ENCODE assay signal across 28 cellular contexts in genomic region chr11:132564120-132564519, GRCh38.
DNase-seq lines count a peak whose midpoint lies in the region; ATAC-seq, FAIRE-seq and TF ChIP-seq lines count a peak whose summit lies in the region.
"Had no signal": no experiment of that assay in that cellular context is flagged by ENCODE, and none has a peak within 500 bp of the region (broad histone marks: within the 10 kb centered on the region; RNA-seq: fewer than 3 reads in every experiment).

No MANE protein-coding gene starts in this region.

- ATAC-seq in left lung (peak; percentile 21), lung (ENCODE audit: insufficient read depth, low FRiP score) (peak; percentile 30), pancreas (no peak), HG02885 (IDR thresholded peaks at IDR 0.05; ENCODE audit: poor library complexity, unreplicated experiment) (no peak), HG03460 (IDR thresholded peaks at IDR 0.05; ENCODE audit: unreplicated experiment) (no peak)
- no peak for ATAC-seq in activated T-helper 17 cell treated with anti-CD3 and anti-CD28 coated beads, Interleukin-2, amount 50 U/mL, for 72 hours (replicated peaks)
- ATAC-seq: GM12878 had no signal

- H3K9me3 ChIP-seq in left lung (peaks cover 0 to 6% of the 10 kb centered on the region in 2 donors), lung (ENCODE audit: control insufficient read depth in 2 of 2, insufficient read depth in 1 of 2, low read length in 1 of 2) (peaks cover 0 to 3% of the 10 kb centered on the region in 2 donors), thyroid gland (no peaks in the 10 kb centered on the region), pancreas (no peaks in the 10 kb centered on the region)
- H3K9me3 ChIP-seq: BE2C had no signal

- no peak overlapping the region for H3K27ac ChIP-seq in left lung
- H3K27ac ChIP-seq in lung (ENCODE audit: low read depth in 1 of 2, low read length in 1 of 2), result no peak overlapping the region
- H3K27ac ChIP-seq in thyroid gland, result peak overlapping the region; percentile 95
- H3K27ac ChIP-seq in pancreas, result no peak overlapping the region
- H3K27ac ChIP-seq: BLaER1 had no signal

- no peaks in the 10 kb centered on the region for H3K36me3 Mint-ChIP-seq in activated T-helper 17 cell treated with anti-CD3 and anti-CD28 coated beads, Interleukin-2, amount 50 U/mL, for 72 hours (ENCODE audit: low read depth)
- H3K36me3 Mint-ChIP-seq: CD14-positive monocyte; CD4-positive, alpha-beta memory T cell; CD4-positive, CD25-positive, alpha-beta regulatory T cell had no signal

- H3K4me1 ChIP-seq in left lung (no peaks in the 10 kb centered on the region), lung (ENCODE audit: control insufficient read depth in 2 of 2, insufficient read depth in 2 of 2, low read length in 2 of 2) (no peaks in the 10 kb centered on the region), thyroid gland (peaks cover 36 to 47% of the 10 kb centered on the region in 2 donors), pancreas (no peaks in the 10 kb centered on the region)
- H3K4me1 ChIP-seq: BE2C had no signal

- H3K27me3 ChIP-seq in left lung (no peaks in the 10 kb centered on the region), lung (ENCODE audit: control insufficient read depth, insufficient read depth) (no peaks in the 10 kb centered on the region), thyroid gland (no peaks in the 10 kb centered on the region), pancreas (no peaks in the 10 kb centered on the region)
- H3K27me3 ChIP-seq: BE2C, BLaER1 had no signal

- no peak for FAIRE-seq in pancreas (lab: Jason Lieb, UNC)
- FAIRE-seq: A204.1, GM12878, GM12892, GM18507 had no signal

- H3K27me3 Mint-ChIP-seq in activated T-helper 17 cell treated with anti-CD3 and anti-CD28 coated beads, Interleukin-2, amount 50 U/mL, for 72 hours, result peaks cover 14% of the 10 kb centered on the region
- H3K27me3 Mint-ChIP-seq: CD4-positive, alpha-beta memory T cell; CD8-positive, alpha-beta memory T cell had no signal

- H3K36me3 ChIP-seq in left lung (no peaks in the 10 kb centered on the region), lung (ENCODE audit: control insufficient read depth in 2 of 2, insufficient read depth in 2 of 2, low read length in 2 of 2) (no peaks in the 10 kb centered on the region), thyroid gland (no peaks in the 10 kb centered on the region), pancreas (no peaks in the 10 kb centered on the region)
- H3K36me3 ChIP-seq: BE2C, BLaER1 had no signal

- WGBS in lung, 2 donors, result 85 to 92% methylated on average over 4 of the region's 4 CpGs
- 78 to 91% methylated on average over 4 of the region's 4 CpGs for WGBS in thyroid gland, 2 donors
- WGBS in pancreas, 2 donors, result 81 to 90% methylated on average over 4 of the region's 4 CpGs

- intact Hi-C loops in left lung (cut with DNase I), result no loop called here
- intact Hi-C loops in thyroid gland (cut with DNase I), result no loop called here
- intact Hi-C loops in pancreas (cut with DNase I), result no loop called here

- TF ChIP-seq CTCF in left lung (IDR thresholded peaks at IDR 0.05) (no peak), lung (IDR thresholded peaks at IDR 0.05; ENCODE audit: control extremely low read depth, extremely low read depth) (no peak), thyroid gland (IDR thresholded peaks at IDR 0.05) (no peak), pancreas (IDR thresholded peaks at IDR 0.05) (no peak)

- H3K4me3 ChIP-seq in left lung (no peak overlapping the region), lung (no peak overlapping the region), thyroid gland (replicated peaks in 1 of 3) (no peak overlapping the region), pancreas (no peak overlapping the region)
- H3K4me3 ChIP-seq: BLaER1, GM12878 had no signal

- DNase-seq in left lung (no peak), lung (ENCODE audit: low spot score) (peak; percentile 27), thyroid gland (no peak), pancreas (no peak)
- DNase-seq: 8988T; ACHN; BE2C; C1 segment of cervical spinal cord; CD4-positive, alpha-beta memory T cell; CD4-positive, CD25-positive, alpha-beta regulatory T cell; CD8-positive, alpha-beta memory T cell; COR-L47; DMS 273 treated with DMSO at 0.1 percent for 48 hours; DMS153; DMS53; DMS79; DND-41; EL; GDM1 had no signal

- no peaks in the 10 kb centered on the region for H3K4me1 Mint-ChIP-seq in activated T-helper 17 cell treated with anti-CD3 and anti-CD28 coated beads, Interleukin-2, amount 50 U/mL, for 72 hours
- H3K4me1 Mint-ChIP-seq: CD14-positive monocyte; CD4-positive, CD25-positive, alpha-beta regulatory T cell; CD8-positive, alpha-beta memory T cell had no signal

- no peak overlapping the region for H3K27ac Mint-ChIP-seq in activated T-helper 17 cell treated with anti-CD3 and anti-CD28 coated beads, Interleukin-2, amount 50 U/mL, for 72 hours
- H3K27ac Mint-ChIP-seq: CD14-positive monocyte; CD4-positive, alpha-beta memory T cell; CD4-positive, CD25-positive, alpha-beta regulatory T cell; CD8-positive, alpha-beta memory T cell had no signal

- H3K4me3 Mint-ChIP-seq in activated T-helper 17 cell treated with anti-CD3 and anti-CD28 coated beads, Interleukin-2, amount 50 U/mL, for 72 hours, result no peak overlapping the region
- H3K4me3 Mint-ChIP-seq: CD14-positive monocyte; CD4-positive, alpha-beta memory T cell; CD4-positive, CD25-positive, alpha-beta regulatory T cell; CD8-positive, alpha-beta memory T cell had no signal

- peaks cover 4% of the 10 kb centered on the region for H3K9me3 Mint-ChIP-seq in activated T-helper 17 cell treated with anti-CD3 and anti-CD28 coated beads, Interleukin-2, amount 50 U/mL, for 72 hours

- no peak for TF ChIP-seq POLR2A in thyroid gland (IDR thresholded peaks at IDR 0.05)

Comparison
In these comparisons a context has a peak if more than half of its experiments do, and no peak if none do; other contexts are left out.
1. ATAC-seq: peak in left lung (single experiment) and lung (single experiment); none in pancreas (0 of 4), HG02885 (single experiment), HG03460 (single experiment) and activated T-helper 17 cell treated with anti-CD3 and anti-CD28 coated beads, Interleukin-2, amount 50 U/mL, for 72 hours (single experiment).
2. H3K27ac ChIP-seq: peak in thyroid gland (3 of 3); none in left lung (0 of 2), lung (0 of 2) and pancreas (0 of 4).